ENCODE assay signal across 11 cellular contexts in genomic region chr6:2524090-2524489, GRCh38.
DNase-seq lines count a peak whose midpoint lies in the region; ATAC-seq and TF ChIP-seq lines count a peak whose summit lies in the region.
"Had no signal": no experiment of that assay in that cellular context is flagged by ENCODE, and none has a peak within 500 bp of the region (broad histone marks: within the 10 kb centered on the region; RNA-seq: fewer than 3 reads in every experiment).

No MANE protein-coding gene starts in this region.

- H3K27me3 Mint-ChIP-seq in effector memory CD8-positive, alpha-beta T cell, result peaks cover 6 to 42% of the 10 kb centered on the region in 2 donors

- H3K36me3 Mint-ChIP-seq in effector memory CD8-positive, alpha-beta T cell (ENCODE audit: insufficient read depth), result no peaks in the 10 kb centered on the region

- H3K4me3 Mint-ChIP-seq in effector memory CD8-positive, alpha-beta T cell, result no peak overlapping the region
- H3K4me3 Mint-ChIP-seq: activated naive CD8-positive, alpha-beta T cell had no signal

- H3K9me3 Mint-ChIP-seq in effector memory CD8-positive, alpha-beta T cell, result peaks cover 6 to 22% of the 10 kb centered on the region in 2 donors

- DNase-seq in BJ (ENCODE audit: low read depth) (no peak), OCI-M1 (lab: John Stamatoyannopoulos, UW) (peak; percentile 45), fibroblast of villous mesenchyme (ENCODE audit: low read depth) (no peak), H7 (no peak), DMS79 treated with DMSO at 0.1 percent for 48 hours (lab: John Stamatoyannopoulos, UW) (no peak)
- no peak for DNase-seq in effector memory CD8-positive, alpha-beta T cell
- DNase-seq: lower lobe of right lung, stomach had no signal

- H3K27ac Mint-ChIP-seq in effector memory CD8-positive, alpha-beta T cell, result no peak overlapping the region
- H3K27ac Mint-ChIP-seq: activated naive CD8-positive, alpha-beta T cell had no signal

- CTCF ChIA-PET in BJ (lab: Yijun Ruan, JAX), result interaction anchor here (1.1 to 1.3 kb wide), 2 partner anchors 25 to 110 kb away, joined by 4 read pairs; no protein-coding TSS in a partner anchor

- H3K36me3 ChIP-seq in BJ (ENCODE audit: control insufficient read depth, insufficient read depth, low read length) (no peaks in the 10 kb centered on the region), H7 (replicated peaks; ENCODE audit: control insufficient read depth, insufficient read depth, low read length) (no peaks in the 10 kb centered on the region)
- H3K36me3 ChIP-seq: lower lobe of right lung, stomach had no signal

- POLR2A ChIA-PET in BJ (lab: Charles Lee), result no interaction called here

- TF ChIP-seq CTCF in BJ (IDR thresholded peaks at IDR 0.05; ENCODE audit: insufficient read depth, low read depth, low read length), result 0 out of 2 replicates have a peak, but pooled peaks have one; percentile 25
- peak; percentile 21; the same call in 1 of the 2 replicates for TF ChIP-seq CTCF in GM12875 (IDR thresholded peaks at IDR 0.05; ENCODE audit: borderline replicate concordance, insufficient read depth, low read depth, low read length)
- peak; percentile 13 for TF ChIP-seq CTCF in fibroblast of villous mesenchyme (IDR thresholded peaks at IDR 0.05; ENCODE audit: insufficient read depth, low read depth, low read length)

- H3K27me3 ChIP-seq in BJ (ENCODE audit: control insufficient read depth, insufficient read depth, low read length) (no peaks in the 10 kb centered on the region), H7 (ENCODE audit: control insufficient read depth, insufficient read depth, low read length) (no peaks in the 10 kb centered on the region)
- H3K27me3 ChIP-seq: stomach had no signal

- peaks cover 5 to 10% of the 10 kb centered on the region in 2 donors for H3K4me1 Mint-ChIP-seq in effector memory CD8-positive, alpha-beta T cell (ENCODE audit: low read depth in 2 of 2)

- H3K4me3 ChIP-seq in BJ (ENCODE audit: low read depth, low read length), result no peak overlapping the region
- H3K4me3 ChIP-seq in GM12875 (ENCODE audit: low read depth, low read length), result no peak overlapping the region
- H3K4me3 ChIP-seq in fibroblast of villous mesenchyme (ENCODE audit: low read depth, low read length), result no peak overlapping the region
- no peak overlapping the region for H3K4me3 ChIP-seq in H7 (ENCODE audit: insufficient read depth, low read depth, low read length)
- H3K4me3 ChIP-seq: lower lobe of right lung, stomach had no signal

- no peak for ATAC-seq in effector memory CD8-positive, alpha-beta T cell (replicated peaks)
- no peak for ATAC-seq in HG02571 (IDR thresholded peaks at IDR 0.05; ENCODE audit: unreplicated experiment)
- ATAC-seq: lower lobe of right lung had no signal
